ENCODE assay signal across 28 cellular contexts in the genomic region with DNA sequence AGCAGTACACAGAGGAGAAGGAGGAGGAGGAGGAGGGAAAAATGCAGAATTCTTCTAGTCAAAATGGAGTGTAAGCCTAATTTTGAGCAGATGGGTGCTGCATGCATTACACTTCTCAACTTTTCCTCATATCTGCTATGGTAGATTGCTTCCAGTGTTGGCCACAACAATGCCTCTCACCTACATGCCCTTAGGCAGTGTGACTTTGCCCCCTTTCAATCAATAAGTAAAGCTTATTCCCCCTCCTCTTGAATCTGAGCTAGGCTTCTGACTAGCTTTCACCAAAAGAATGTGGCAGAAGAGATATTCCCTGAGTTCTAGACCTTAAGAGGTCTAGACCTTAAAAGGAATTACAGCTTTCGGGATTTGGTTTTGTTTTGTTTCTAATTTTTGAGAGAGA.
"Had no signal": no experiment of that assay in that cellular context is flagged by ENCODE, and none has a peak within 500 bp of the region (broad histone marks: within the 10 kb centered on the region; RNA-seq: fewer than 3 reads in every experiment).

No MANE protein-coding gene starts in this region.

- H3K27me3 ChIP-seq: MG63, SJCRH30 had no signal

- H3K27ac ChIP-seq: KMS-11, SJCRH30 had no signal

- H3K4me1 ChIP-seq: SJCRH30 had no signal

- H3K27me3 Mint-ChIP-seq: activated CD4-positive, alpha-beta memory T cell treated with anti-CD3 and anti-CD28 coated beads for 36 hours; activated naive CD8-positive, alpha-beta T cell; central memory CD8-positive, alpha-beta T cell had no signal

- H3K9me3 ChIP-seq: MG63, SJCRH30 had no signal

- H3K36me3 ChIP-seq: SJCRH30 had no signal

- H3K4me3 ChIP-seq: MG63, SJCRH30 had no signal

- H3K9ac ChIP-seq: KMS-11 had no signal

- H3K36me3 Mint-ChIP-seq: brain had no signal

- H3K27ac Mint-ChIP-seq: activated CD4-positive, alpha-beta memory T cell treated with anti-CD3 and anti-CD28 coated beads for 36 hours; activated naive CD4-positive, alpha-beta T cell treated with anti-CD3 and anti-CD28 coated beads for 36 hours; activated naive CD8-positive, alpha-beta T cell; activated T-helper 17 cell treated with anti-CD3 and anti-CD28 coated beads, Interleukin-2, amount 50 U/mL, for 72 hours; T-helper 2 cell treated with Interferon-gamma antibody and Interleukin-4, amounts not matched to agents 5 μg/mL and 100 μg/mL, for 36 hours had no signal

- H3K9me3 Mint-ChIP-seq: activated CD4-positive, alpha-beta memory T cell treated with anti-CD3 and anti-CD28 coated beads for 36 hours; activated naive CD4-positive, alpha-beta T cell treated with anti-CD3 and anti-CD28 coated beads for 36 hours; activated T-helper 17 cell treated with anti-CD3 and anti-CD28 coated beads, Interleukin-2, amount 50 U/mL, for 72 hours had no signal

- H3K4me3 Mint-ChIP-seq: activated CD4-positive, alpha-beta memory T cell treated with anti-CD3 and anti-CD28 coated beads for 36 hours; activated naive CD4-positive, alpha-beta T cell treated with anti-CD3 and anti-CD28 coated beads for 36 hours; activated naive CD8-positive, alpha-beta T cell; activated T-helper 17 cell treated with anti-CD3 and anti-CD28 coated beads, Interleukin-2, amount 50 U/mL, for 72 hours; central memory CD8-positive, alpha-beta T cell; T-helper 2 cell treated with Interferon-gamma antibody and Interleukin-4, amounts not matched to agents 5 μg/mL and 100 μg/mL, for 36 hours had no signal

- H3K4me2 ChIP-seq: KMS-11 had no signal

- DNase-seq: activated CD4-positive, alpha-beta memory T cell treated with anti-CD3 and anti-CD28 coated beads for 36 hours; activated CD4-positive, alpha-beta T cell treated with anti-CD3 and anti-CD28 coated beads for 48 hours; activated CD4-positive, CD25-positive, alpha-beta regulatory T cell treated with anti-CD3 and anti-CD28 coated beads, Interleukin-2, amount 50 U/mL, for 72 hours; activated gamma-delta T cell; activated naive CD4-positive, alpha-beta T cell treated with anti-CD3 and anti-CD28 coated beads for 36 hours; activated T-cell treated with anti-CD3 and anti-CD28 coated beads for 4 hours; activated T-cell treated with anti-CD3 and anti-CD28 coated beads, Interleukin-2, amount 50 U/mL, for 48 hours; amygdala; MG63; MV-4-11; NCI-H1092 treated with DMSO at 0.1 percent for 48 hours; NCI-H1417 treated with DMSO at 0.1 percent for 48 hours; NCI-H187; NCI-H2081; NCI-H510A treated with DMSO at 0.1 percent for 48 hours; NCI-H69; NK-92 treated with Interleukin-12 subunit alpha and Interleukin-12 subunit beta, amount 100 ng/mL, for 24 hours; OCI-M1; Right ventricle myocardium superior; RPMI8226; SJCRH30; SW 1271 had no signal
